26 cellular contexts compared by ENCODE assay signal in genomic region chr1:192080671-192081070, GRCh38.
"Had no signal": no experiment of that assay in that cellular context is flagged by ENCODE, and none has a peak within 500 bp of the region (broad histone marks: within the 10 kb centered on the region; RNA-seq: fewer than 3 reads in every experiment).

No MANE protein-coding gene starts in this region.

- H3K4me1 Mint-ChIP-seq: immature natural killer cell; mesothelial cell of epicardium; naive thymus-derived CD4-positive, alpha-beta T cell; stimulated activated effector memory CD8-positive, alpha-beta T cell treated with anti-CD3 and anti-CD28 coated beads, Interleukin-12 subunit alpha, Interleukin-12 subunit beta, amount 100 ng/mL, for 72 hours had no signal

- H3K27ac ChIP-seq: heart left ventricle, neural progenitor cell, sigmoid colon, uterus, WERI-Rb-1 had no signal

- H3K4me3 Mint-ChIP-seq: activated naive CD8-positive, alpha-beta T cell; effector memory CD8-positive, alpha-beta T cell; immature natural killer cell; mesothelial cell of epicardium; naive thymus-derived CD4-positive, alpha-beta T cell; neural progenitor cell; stimulated activated effector memory CD8-positive, alpha-beta T cell treated with anti-CD3 and anti-CD28 coated beads, Interleukin-12 subunit alpha, Interleukin-12 subunit beta, amount 100 ng/mL, for 72 hours; stimulated activated naive CD8-positive, alpha-beta T cell treated with anti-CD3 and anti-CD28 coated beads, Interleukin-15, Interleukin-2, amounts not matched to agents 100 ng/mL and 50 ng/mL, for 24 hours; type B pancreatic cell had no signal

- H3K4me3 ChIP-seq: heart left ventricle, neural progenitor cell, sigmoid colon, uterus had no signal

- H3K4me2 ChIP-seq: neural progenitor cell had no signal

- H3K4me1 ChIP-seq: neural progenitor cell, uterus had no signal

- H3K27me3 ChIP-seq: heart left ventricle, neural progenitor cell, sigmoid colon, uterus had no signal

- DNase-seq: activated CD4-positive, alpha-beta T cell treated with anti-CD3 and anti-CD28 coated beads for 48 hours; activated CD4-positive, alpha-beta T cell treated with anti-CD3 and anti-CD28 coated beads, Interleukin-2, amount 50 U/mL, for 48 hours; activated CD8-positive, alpha-beta memory T cell treated with anti-CD3 and anti-CD28 coated beads for 24 hours; activated effector memory CD4-positive, alpha-beta T cell treated with Interleukin-2 at 50 U/mL for 16 hours; activated naive CD4-positive, alpha-beta T cell treated with Interleukin-2 at 50 U/mL for 16 hours; anterior cingulate cortex; cortex of kidney; effector memory CD8-positive, alpha-beta T cell; erythroblast; heart left ventricle; hypothalamus; immature natural killer cell; naive thymus-derived CD4-positive, alpha-beta T cell; sigmoid colon; small intestine; stimulated activated CD4-positive, alpha-beta T cell treated with anti-CD3 and anti-CD28 coated beads, Interleukin-4, amount 100 ng/mL, for 24 hours; T1000; uterus; WERI-Rb-1 had no signal

- H3K36me3 Mint-ChIP-seq: activated naive CD8-positive, alpha-beta T cell; immature natural killer cell; mesothelial cell of epicardium; naive thymus-derived CD4-positive, alpha-beta T cell; neural progenitor cell; stimulated activated effector memory CD8-positive, alpha-beta T cell treated with anti-CD3 and anti-CD28 coated beads, Interleukin-12 subunit alpha, Interleukin-12 subunit beta, amount 100 ng/mL, for 72 hours; type B pancreatic cell had no signal

- H2AFZ ChIP-seq: neural progenitor cell had no signal

- H3K27me3 Mint-ChIP-seq: activated naive CD8-positive, alpha-beta T cell; effector memory CD8-positive, alpha-beta T cell; naive thymus-derived CD4-positive, alpha-beta T cell; stimulated activated naive CD8-positive, alpha-beta T cell treated with anti-CD3 and anti-CD28 coated beads, Interleukin-15, Interleukin-2, amounts not matched to agents 100 ng/mL and 50 ng/mL, for 24 hours; type B pancreatic cell had no signal

- H3K9ac ChIP-seq: neural progenitor cell had no signal

- H3K9me3 Mint-ChIP-seq: mesothelial cell of epicardium, neural progenitor cell, type B pancreatic cell had no signal

- H3K9me3 ChIP-seq: heart left ventricle, sigmoid colon, uterus had no signal

- ATAC-seq: activated CD4-positive, CD25-positive, alpha-beta regulatory T cell treated with anti-CD3 and anti-CD28 coated beads, Interleukin-2, amount 50 U/mL, for 24 hours; effector memory CD8-positive, alpha-beta T cell; heart left ventricle; naive thymus-derived CD4-positive, alpha-beta T cell; stimulated activated effector memory CD8-positive, alpha-beta T cell treated with anti-CD3 and anti-CD28 coated beads, Interleukin-12 subunit alpha, Interleukin-12 subunit beta, amount 100 ng/mL, for 72 hours had no signal

- H3K27ac Mint-ChIP-seq: activated naive CD8-positive, alpha-beta T cell; effector memory CD8-positive, alpha-beta T cell; immature natural killer cell; mesothelial cell of epicardium; naive thymus-derived CD4-positive, alpha-beta T cell; neural progenitor cell; stimulated activated effector memory CD8-positive, alpha-beta T cell treated with anti-CD3 and anti-CD28 coated beads, Interleukin-12 subunit alpha, Interleukin-12 subunit beta, amount 100 ng/mL, for 72 hours; stimulated activated naive CD8-positive, alpha-beta T cell treated with anti-CD3 and anti-CD28 coated beads, Interleukin-15, Interleukin-2, amounts not matched to agents 100 ng/mL and 50 ng/mL, for 24 hours; type B pancreatic cell had no signal

- H3K36me3 ChIP-seq: heart left ventricle, neural progenitor cell, sigmoid colon, uterus, WERI-Rb-1 had no signal
